Comparison of ENCODE assay signal across 8 cellular contexts in the genomic region with DNA sequence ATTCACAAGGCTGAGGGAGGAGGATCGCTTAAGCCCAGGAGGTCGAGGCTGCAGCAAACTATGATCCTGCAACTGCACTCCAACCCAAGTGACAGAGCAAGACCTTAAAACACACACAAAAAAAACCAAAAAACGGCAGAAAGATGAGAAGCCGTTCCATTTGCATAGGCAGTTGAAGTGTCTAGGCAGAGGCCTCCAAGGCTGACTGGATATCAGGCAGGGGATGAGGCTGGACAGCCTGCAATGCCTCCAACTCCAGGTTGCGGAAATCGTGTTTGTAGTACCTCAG. TPM values are rescaled to one million over a fixed set of nuclear protein-coding genes. Genes with fewer than 3 reads are reported as not detected.
DNase-seq lines count a peak whose midpoint lies in the region; ATAC-seq, FAIRE-seq and TF ChIP-seq lines count a peak whose summit lies in the region.

No MANE protein-coding gene starts in this region.

- in situ Hi-C loops in GM23248 (cut with MboI): no loop called here

- WGBS in GM23248 (ENCODE audit: low coverage in 1 of 2, low lambda C conversion rate in 2 of 2, missing lambda C conversion rate in 2 of 2), 2 experiments: 27 to 29% methylated on average over 6 of the region's 6 CpGs

- H3K36me3 ChIP-seq in GM23248 (ENCODE audit: low read depth) (no peaks in the 10 kb centered on the region), skeletal muscle tissue (ENCODE audit: control insufficient read depth in 3 of 3, insufficient read depth in 3 of 3, low read length in 3 of 3) (peaks cover 0 to 3% (median 2%) of the 10 kb centered on the region in 3 donors)

- H3K9ac ChIP-seq in GM23248 (peak overlapping the region; percentile 62; the same call in 1 of the 2 replicates), skeletal muscle tissue (ENCODE audit: low read depth in 1 of 3, low read length in 3 of 3) (peak overlapping the region; percentile 62 to 80 (median 70))

- no peak for FAIRE-seq in urothelium cell line (lab: Jason Lieb, UNC)

- ATAC-seq in GM21619 (IDR thresholded peaks at IDR 0.05; ENCODE audit: unreplicated experiment) (no peak), GM19324 (IDR thresholded peaks at IDR 0.05; ENCODE audit: low FRiP score, unreplicated experiment) (no peak)

- H4K20me1 ChIP-seq in GM23248 (ENCODE audit: insufficient read depth): no peaks in the 10 kb centered on the region

- no peak for TF ChIP-seq CTCF in VCaP (conservative IDR thresholded peaks at IDR 0.05)

- no peak for DNase-seq in GM23248
- peak; percentile 79 for DNase-seq in fibroblast of the conjunctiva (ENCODE audit: low read depth)
- no peak for DNase-seq in urothelium cell line (ENCODE audit: low spot score)
- DNase-seq in NCI-H526 (lab: John Stamatoyannopoulos, UW): no peak

- H3K4me3 ChIP-seq in GM23248 (peak overlapping the region; percentile 91), skeletal muscle tissue (ENCODE audit: low read length in 3 of 3) (peak overlapping the region; percentile 70 to 87 (median 71))

- H3K9me2 ChIP-seq in GM23248 (ENCODE audit: insufficient read depth): no peaks in the 10 kb centered on the region

- H2AFZ ChIP-seq in GM23248: peak overlapping the region; percentile 90

- peaks cover 7% of the 10 kb centered on the region for H3K79me2 ChIP-seq in GM23248 (ENCODE audit: insufficient read depth)

- H3F3A ChIP-seq in GM23248 (ENCODE audit: insufficient read depth): no peaks in the 10 kb centered on the region

- H3K4me1 ChIP-seq in GM23248 (ENCODE audit: insufficient read depth) (peaks cover 7% of the 10 kb centered on the region; the same call in 1 of the 2 replicates), skeletal muscle tissue (ENCODE audit: control insufficient read depth in 3 of 3, insufficient read depth in 3 of 3, low read length in 3 of 3) (peaks cover 10 to 17% (median 11%) of the 10 kb centered on the region in 3 donors)

- peak overlapping the region; percentile 83 for H3K4me2 ChIP-seq in GM23248 (ENCODE audit: unreplicated experiment)

- no peak overlapping the region for H3K27ac ChIP-seq in GM23248
- H3K27ac ChIP-seq in VCaP: peak overlapping the region; percentile 89; the same call in 1 of the 2 replicates
- H3K27ac ChIP-seq in skeletal muscle tissue (ENCODE audit: low read depth, low read length): peak overlapping the region; percentile 89

- H3K9me3 ChIP-seq in GM23248 (ENCODE audit: low read depth): no peaks in the 10 kb centered on the region
- H3K9me3 ChIP-seq in skeletal muscle tissue (ENCODE audit: control insufficient read depth in 3 of 3, low read length in 3 of 3): no peaks in the 10 kb centered on the region

- H3K27me3 ChIP-seq in GM23248 (replicated peaks; ENCODE audit: insufficient read depth) (no peaks in the 10 kb centered on the region), skeletal muscle tissue (ENCODE audit: control insufficient read depth in 3 of 3, insufficient read depth in 3 of 3, low read length in 3 of 3) (no peaks in the 10 kb centered on the region)

RNA-seq across cellular contexts. Expression of gene FBXL19, which starts 2.0 kb away (rescaled TPM):
- total RNA-seq in GM23248 (2014; rRNA removed; shearing (Covaris generic)): 18.2 and 23.0 TPM in 2 replicates
- polyA plus RNA-seq in GM23248 (2016; fragmentation: Nextera tagmentation; extraction: Ambion mirVana): 0.39 and 0.64 TPM in 2 replicates
- 5.2 TPM for total RNA-seq in skeletal muscle tissue

RNA-seq across cellular contexts. Expression of gene CTF1, which starts 25.0 kb away (rescaled TPM):
- total RNA-seq in GM23248 (2014; rRNA removed; shearing (Covaris generic)): 4.4 and 4.8 TPM in 2 replicates
- 2.0 and 2.1 TPM in 2 replicates for polyA plus RNA-seq in GM23248 (2016; fragmentation: Nextera tagmentation; extraction: Ambion mirVana)
- 0.52 TPM for total RNA-seq in skeletal muscle tissue

RNA-seq across cellular contexts. Expression of gene ORAI3, which starts 27.5 kb away (rescaled TPM):
- 36.1 and 39.7 TPM in 2 replicates for total RNA-seq in GM23248 (2014; rRNA removed; shearing (Covaris generic))
- polyA plus RNA-seq in GM23248 (2016; fragmentation: Nextera tagmentation; extraction: Ambion mirVana): 30.9 and 31.6 TPM in 2 replicates
- total RNA-seq in skeletal muscle tissue: 9.4 TPM

RNA-seq across cellular contexts. Expression of gene BCL7C, which starts 27.5 kb away (rescaled TPM):
- total RNA-seq in GM23248 (2014; rRNA removed; shearing (Covaris generic)): 42.5 and 77.1 TPM in 2 replicates
- polyA plus RNA-seq in GM23248 (2016; fragmentation: Nextera tagmentation; extraction: Ambion mirVana): 62.5 and 68.1 TPM in 2 replicates
- 29.7 TPM for total RNA-seq in skeletal muscle tissue

RNA-seq across cellular contexts. Expression of gene SETD1A, which starts 36.2 kb away (rescaled TPM):
- 2.0 and 2.3 TPM in 2 replicates for total RNA-seq in GM23248 (2014; rRNA removed; shearing (Covaris generic))
- 4.0 and 5.9 TPM in 2 replicates for polyA plus RNA-seq in GM23248 (2016; fragmentation: Nextera tagmentation; extraction: Ambion mirVana)
- 3.7 TPM for total RNA-seq in skeletal muscle tissue
